Comparison of ENCODE assay signal across 17 cellular contexts in the genomic region with DNA sequence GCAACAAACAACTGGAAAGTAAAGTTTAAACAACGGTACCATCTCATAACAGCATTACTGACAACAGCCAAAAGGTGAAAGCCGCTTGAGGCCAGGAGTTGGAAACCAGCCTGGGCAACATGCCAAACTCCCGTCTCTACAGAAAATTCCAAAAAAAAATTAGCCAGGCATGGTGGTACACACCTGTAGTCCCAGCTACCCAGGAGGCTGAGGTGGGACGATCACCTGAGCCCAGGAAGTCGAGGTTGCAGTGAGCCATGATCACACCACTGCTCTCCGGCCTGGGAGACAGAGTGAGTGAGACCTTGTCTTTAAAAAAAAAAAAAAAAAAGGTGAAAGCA.
DNase-seq lines count a peak whose midpoint lies in the region; ATAC-seq and TF ChIP-seq lines count a peak whose summit lies in the region.
"Had no signal": no experiment of that assay in that cellular context is flagged by ENCODE, and none has a peak within 500 bp of the region (broad histone marks: within the 10 kb centered on the region; RNA-seq: fewer than 3 reads in every experiment).

No MANE protein-coding gene starts in this region.

- no peak for TF ChIP-seq RAD21 in Ishikawa (IDR thresholded peaks at IDR 0.05; ENCODE audit: low read depth)

- H3K36me3 Mint-ChIP-seq in activated T-cell treated with anti-CD3 and anti-CD28 coated beads, Interleukin-2, amount 50 U/mL, for 24 hours (ENCODE audit: low read depth): peaks cover 16% of the 10 kb centered on the region
- peaks cover 9% of the 10 kb centered on the region for H3K36me3 Mint-ChIP-seq in dendritic cell treated with granulocyte-macrophage colony-stimulating factor and Interleukin-4, amounts not matched to agents 40 ng/mL and 50 ng/mL, for 4 days (ENCODE audit: low read depth)
- H3K36me3 Mint-ChIP-seq in stimulated activated naive B cell treated with anti-CD40 and anti-IgM and Interleukin-4, amounts not matched to agents 10 μg/mL and 1 μg/mL and 100 μg/mL, for 72 hours: peaks cover 9 to 11% of the 10 kb centered on the region in 2 donors
- H3K36me3 Mint-ChIP-seq: activated CD4-positive, alpha-beta memory T cell treated with anti-CD3 and anti-CD28 coated beads for 36 hours had no signal

- TF ChIP-seq EP300 in Ishikawa (IDR thresholded peaks at IDR 0.05; ENCODE audit: borderline replicate concordance): no peak

- H3K9me3 Mint-ChIP-seq in activated T-cell treated with anti-CD3 and anti-CD28 coated beads, Interleukin-2, amount 50 U/mL, for 24 hours: no peaks in the 10 kb centered on the region
- no peaks in the 10 kb centered on the region for H3K9me3 Mint-ChIP-seq in dendritic cell treated with granulocyte-macrophage colony-stimulating factor and Interleukin-4, amounts not matched to agents 40 ng/mL and 50 ng/mL, for 4 days
- H3K9me3 Mint-ChIP-seq in stimulated activated naive B cell treated with anti-CD40 and anti-IgM and Interleukin-4, amounts not matched to agents 10 μg/mL and 1 μg/mL and 100 μg/mL, for 72 hours: no peaks in the 10 kb centered on the region
- H3K9me3 Mint-ChIP-seq: activated CD4-positive, alpha-beta memory T cell treated with anti-CD3 and anti-CD28 coated beads for 36 hours had no signal

- no peak for DNase-seq in activated T-cell treated with anti-CD3 and anti-CD28 coated beads, Interleukin-2, amount 50 U/mL, for 24 hours
- no peak for DNase-seq in activated T-cell treated with anti-CD3 and anti-CD28 coated beads, Interleukin-2, amount 50 U/mL, for 1 hour
- DNase-seq in stimulated activated naive B cell treated with anti-CD40 and anti-IgM and Interleukin-4, amounts not matched to agents 10 μg/mL and 1 μg/mL and 100 μg/mL, for 72 hours: no peak
- no peak for DNase-seq in amniotic stem cell (lab: John Stamatoyannopoulos, UW)
- no peak for DNase-seq in middle frontal gyrus (ENCODE audit: extremely low spot score, low spot score)
- DNase-seq: activated CD4-positive, alpha-beta memory T cell treated with anti-CD3 and anti-CD28 coated beads for 36 hours; activated gamma-delta T cell; brain microvascular endothelial cell; DMS79; heart right ventricle; midbrain; NCI-H2171; NCI-H82; T-helper 9 cell had no signal

- H3K4me1 Mint-ChIP-seq in activated T-cell treated with anti-CD3 and anti-CD28 coated beads, Interleukin-2, amount 50 U/mL, for 24 hours (ENCODE audit: low read depth): peaks cover 84% of the 10 kb centered on the region
- H3K4me1 Mint-ChIP-seq in dendritic cell treated with granulocyte-macrophage colony-stimulating factor and Interleukin-4, amounts not matched to agents 40 ng/mL and 50 ng/mL, for 4 days (ENCODE audit: low read depth): peaks cover 93% of the 10 kb centered on the region
- H3K4me1 Mint-ChIP-seq in stimulated activated naive B cell treated with anti-CD40 and anti-IgM and Interleukin-4, amounts not matched to agents 10 μg/mL and 1 μg/mL and 100 μg/mL, for 72 hours: peaks cover 62 to 88% of the 10 kb centered on the region in 2 donors

- H3K27me3 Mint-ChIP-seq in activated T-cell treated with anti-CD3 and anti-CD28 coated beads, Interleukin-2, amount 50 U/mL, for 24 hours: no peaks in the 10 kb centered on the region
- no peaks in the 10 kb centered on the region for H3K27me3 Mint-ChIP-seq in dendritic cell treated with granulocyte-macrophage colony-stimulating factor and Interleukin-4, amounts not matched to agents 40 ng/mL and 50 ng/mL, for 4 days
- no peaks in the 10 kb centered on the region for H3K27me3 Mint-ChIP-seq in stimulated activated naive B cell treated with anti-CD40 and anti-IgM and Interleukin-4, amounts not matched to agents 10 μg/mL and 1 μg/mL and 100 μg/mL, for 72 hours
- H3K27me3 Mint-ChIP-seq: activated CD4-positive, alpha-beta memory T cell treated with anti-CD3 and anti-CD28 coated beads for 36 hours had no signal

- intact Hi-C loops in dendritic cell treated with granulocyte-macrophage colony-stimulating factor and Interleukin-4, amounts not matched to agents 40 ng/mL and 50 ng/mL, for 4 days (cut with micrococcal nuclease): no loop called here

- no peak overlapping the region for H3K4me3 Mint-ChIP-seq in activated T-cell treated with anti-CD3 and anti-CD28 coated beads, Interleukin-2, amount 50 U/mL, for 24 hours
- peak overlapping the region; percentile 56 for H3K4me3 Mint-ChIP-seq in dendritic cell treated with granulocyte-macrophage colony-stimulating factor and Interleukin-4, amounts not matched to agents 40 ng/mL and 50 ng/mL, for 4 days
- H3K4me3 Mint-ChIP-seq in stimulated activated naive B cell treated with anti-CD40 and anti-IgM and Interleukin-4, amounts not matched to agents 10 μg/mL and 1 μg/mL and 100 μg/mL, for 72 hours: peak overlapping the region; percentile 55 to 60
- H3K4me3 Mint-ChIP-seq: activated CD4-positive, alpha-beta memory T cell treated with anti-CD3 and anti-CD28 coated beads for 36 hours had no signal

- no peak for ATAC-seq in stimulated activated naive B cell treated with anti-CD40 and anti-IgM and Interleukin-4, amounts not matched to agents 10 μg/mL and 1 μg/mL and 100 μg/mL, for 72 hours (replicated peaks)
- ATAC-seq in activated CD4-positive, CD25-positive, alpha-beta regulatory T cell treated with anti-CD3 and anti-CD28 coated beads, Interleukin-2, amount 50 U/mL, for 24 hours: no peak
- ATAC-seq: heart right ventricle had no signal

- peak overlapping the region; percentile 14 for H3K27ac Mint-ChIP-seq in activated T-cell treated with anti-CD3 and anti-CD28 coated beads, Interleukin-2, amount 50 U/mL, for 24 hours
- peak overlapping the region; percentile 96 for H3K27ac Mint-ChIP-seq in dendritic cell treated with granulocyte-macrophage colony-stimulating factor and Interleukin-4, amounts not matched to agents 40 ng/mL and 50 ng/mL, for 4 days
- peak overlapping the region; percentile 72 for H3K27ac Mint-ChIP-seq in stimulated activated naive B cell treated with anti-CD40 and anti-IgM and Interleukin-4, amounts not matched to agents 10 μg/mL and 1 μg/mL and 100 μg/mL, for 72 hours
- H3K27ac Mint-ChIP-seq: activated CD4-positive, alpha-beta memory T cell treated with anti-CD3 and anti-CD28 coated beads for 36 hours had no signal

TF ChIP-seq in Ishikawa, 13 proteins besides CTCF, POLR2A, EP300 and RAD21:
- peak; percentile 38; the same call in 1 of the 2 replicates for TF ChIP-seq NFIC (IDR thresholded peaks at IDR 0.05)
- TF ChIP-seq TAF1 (IDR thresholded peaks at IDR 0.05; ENCODE audit: low read depth): no peak

Comparison
In these comparisons a context has a peak if more than half of its experiments do, and no peak if none do; other contexts are left out.
1. H3K27ac Mint-ChIP-seq: peak in every context shown above with its lines; median percentile 96 in dendritic cell treated with granulocyte-macrophage colony-stimulating factor and Interleukin-4, amounts not matched to agents 40 ng/mL and 50 ng/mL, for 4 days; 72 in stimulated activated naive B cell treated with anti-CD40 and anti-IgM and Interleukin-4, amounts not matched to agents 10 μg/mL and 1 μg/mL and 100 μg/mL, for 72 hours; 14 in activated T-cell treated with anti-CD3 and anti-CD28 coated beads, Interleukin-2, amount 50 U/mL, for 24 hours.